In genomic region chr1:25550683-25551310, GRCh38 we compare ENCODE assay signal across 9 cellular contexts. TPM values are rescaled to one million over a fixed set of nuclear protein-coding genes. Genes with fewer than 3 reads are reported as not detected.
DNase-seq lines count a peak whose midpoint lies in the region; ATAC-seq and TF ChIP-seq lines count a peak whose summit lies in the region.
"Had no signal": no experiment of that assay in that cellular context is flagged by ENCODE, and none has a peak within 500 bp of the region (broad histone marks: within the 10 kb centered on the region; RNA-seq: fewer than 3 reads in every experiment).

No MANE protein-coding gene starts in this region.

- no peak overlapping the region for H3K4me2 ChIP-seq in fibroblast of lung (ENCODE audit: extremely low read depth, insufficient read depth, low read length)
- H3K4me2 ChIP-seq in neural progenitor cell, result no peak overlapping the region

- peak overlapping the region; percentile 53 to 99 (median 96) for H3K27ac Mint-ChIP-seq in CD8-positive, alpha-beta memory T cell
- H3K27ac Mint-ChIP-seq in neural progenitor cell, result peak overlapping the region; percentile 11

- POLR2A ChIA-PET in CD8-positive, alpha-beta memory T cell (lab: Charles Lee), result interaction anchor here (1.4 to 2.7 kb wide), 2 partner anchors 15 to 21 kb away, joined by 9 to 13 read pairs; no protein-coding TSS in a partner anchor

- H3K9me3 Mint-ChIP-seq in CD8-positive, alpha-beta memory T cell, result no peaks in the 10 kb centered on the region
- H3K9me3 Mint-ChIP-seq in neural progenitor cell, result no peaks in the 10 kb centered on the region
- H3K9me3 Mint-ChIP-seq: activated CD4-positive, alpha-beta T cell treated with anti-CD3 and anti-CD28 coated beads, Interleukin-2, amount 10 ng/mL, durations not matched to agents 24 days and 14 days had no signal

- no peaks in the 10 kb centered on the region for H3K27me3 Mint-ChIP-seq in CD8-positive, alpha-beta memory T cell
- H3K27me3 Mint-ChIP-seq in neural progenitor cell (ENCODE audit: insufficient read depth, low read depth), result peaks cover 8% of the 10 kb centered on the region
- H3K27me3 Mint-ChIP-seq: activated CD4-positive, alpha-beta T cell treated with anti-CD3 and anti-CD28 coated beads, Interleukin-2, amount 10 ng/mL, durations not matched to agents 24 days and 14 days had no signal

- H3K79me2 ChIP-seq in fibroblast of lung (ENCODE audit: control insufficient read depth, insufficient read depth, low read length) (no peaks in the 10 kb centered on the region), neural progenitor cell (ENCODE audit: low read depth) (no peaks in the 10 kb centered on the region)

- no peak for TF ChIP-seq CTCF in fibroblast of lung (conservative IDR thresholded peaks at IDR 0.05 in 1 of 2, IDR thresholded peaks at IDR 0.05 in 1 of 2; ENCODE audit: low read depth in 1 of 2, low read length in 2 of 2)
- no peak for TF ChIP-seq CTCF in neural progenitor cell (IDR thresholded peaks at IDR 0.05)
- no peak for TF ChIP-seq CTCF in uterus (IDR thresholded peaks at IDR 0.05)

- ATAC-seq in GM19351 (IDR thresholded peaks at IDR 0.05; ENCODE audit: unreplicated experiment), result no peak

- H4K20me1 ChIP-seq in fibroblast of lung (ENCODE audit: control insufficient read depth, extremely low read depth, insufficient read depth, low read length) (no peaks in the 10 kb centered on the region), neural progenitor cell (ENCODE audit: low read depth) (no peaks in the 10 kb centered on the region)

- intact Hi-C loops in uterus (cut with DNase I; ENCODE audit: low total_unique reads), result no loop called here

- no peak overlapping the region for H3K9ac ChIP-seq in fibroblast of lung (ENCODE audit: insufficient read depth, low read length)
- H3K9ac ChIP-seq in neural progenitor cell, result no peak overlapping the region

- H3K36me3 Mint-ChIP-seq in CD8-positive, alpha-beta memory T cell, result peaks cover 0 to 41% (median 10%) of the 10 kb centered on the region in 3 donors
- peaks cover 2% of the 10 kb centered on the region for H3K36me3 Mint-ChIP-seq in neural progenitor cell

- no peaks in the 10 kb centered on the region for H3K9me3 ChIP-seq in CD8-positive, alpha-beta memory T cell (ENCODE audit: low read length)
- no peaks in the 10 kb centered on the region for H3K9me3 ChIP-seq in fibroblast of lung (ENCODE audit: control insufficient read depth, insufficient read depth, low read depth, low read length)
- no peaks in the 10 kb centered on the region for H3K9me3 ChIP-seq in neural progenitor cell (ENCODE audit: low read depth)
- H3K9me3 ChIP-seq in uterus, result no peaks in the 10 kb centered on the region

- no peak overlapping the region for H2AFZ ChIP-seq in fibroblast of lung (ENCODE audit: low read length)
- no peak overlapping the region for H2AFZ ChIP-seq in neural progenitor cell (replicated peaks)

- CTCF ChIA-PET in CD8-positive, alpha-beta memory T cell (lab: Charles Lee), result interaction anchor here (1.2 to 5.3 kb wide), 8 partner anchors 8 to 260 kb away, joined by 3 to 23 read pairs (median 5); no protein-coding TSS in a partner anchor

- H3K4me1 ChIP-seq in CD8-positive, alpha-beta memory T cell (ENCODE audit: insufficient read depth, low read length), result peaks cover 95% of the 10 kb centered on the region
- H3K4me1 ChIP-seq in fibroblast of lung (ENCODE audit: control insufficient read depth, extremely low read depth, insufficient read depth, low read length), result peaks cover 17% of the 10 kb centered on the region
- H3K4me1 ChIP-seq in neural progenitor cell, result no peaks in the 10 kb centered on the region
- peaks cover 8 to 16% of the 10 kb centered on the region in 2 donors for H3K4me1 ChIP-seq in uterus

- H3K27ac ChIP-seq in CD8-positive, alpha-beta memory T cell (ENCODE audit: low read depth, low read length), result no peak overlapping the region
- H3K27ac ChIP-seq in fibroblast of lung (ENCODE audit: insufficient read depth, low read length), result no peak overlapping the region
- no peak overlapping the region for H3K27ac ChIP-seq in neural progenitor cell
- no peak overlapping the region for H3K27ac ChIP-seq in uterus

- H3K27me3 ChIP-seq in CD8-positive, alpha-beta memory T cell (ENCODE audit: insufficient read depth, low read length, poor library complexity, severe bottlenecking), result no peaks in the 10 kb centered on the region
- H3K27me3 ChIP-seq in fibroblast of lung (ENCODE audit: control insufficient read depth, insufficient read depth, low read length) (no peaks in the 10 kb centered on the region), neural progenitor cell (no peaks in the 10 kb centered on the region), uterus (no peaks in the 10 kb centered on the region)

- no peak for TF ChIP-seq POLR2A in uterus (IDR thresholded peaks at IDR 0.05)

- peak overlapping the region; percentile 68 for H3K4me3 ChIP-seq in CD8-positive, alpha-beta memory T cell (ENCODE audit: low read length)
- H3K4me3 ChIP-seq in fibroblast of lung (replicated peaks in 1 of 4; ENCODE audit: control extremely low read depth in 1 of 4, insufficient read depth in 1 of 4, low read depth in 3 of 4, low read length in 4 of 4) (no peak overlapping the region), neural progenitor cell (no peak overlapping the region), uterus (no peak overlapping the region)

- H3K4me1 Mint-ChIP-seq in CD8-positive, alpha-beta memory T cell, result peaks cover 88 to 98% (median 92%) of the 10 kb centered on the region in 3 donors
- H3K4me1 Mint-ChIP-seq in neural progenitor cell, result peaks cover 31% of the 10 kb centered on the region

- DNase-seq in CD8-positive, alpha-beta memory T cell, result no peak
- DNase-seq in RPMI7951 (ENCODE audit: low read depth) (peak; percentile 44), fibroblast of lung (ENCODE audit: low read depth in 2 of 2) (peak; percentile 25 to 42), neural progenitor cell (ENCODE audit: low spot score) (no peak), uterus (no peak), islet precursor cell (no peak)
- DNase-seq in stimulated activated CD4-positive, alpha-beta T cell treated with anti-CD3 and anti-CD28 coated beads, Interleukin-4, amount 100 ng/mL, for 4 hours, result no peak
- DNase-seq: activated CD4-positive, alpha-beta T cell treated with anti-CD3 and anti-CD28 coated beads, Interleukin-2, amount 10 ng/mL, durations not matched to agents 24 days and 14 days had no signal

- H3F3A ChIP-seq in neural progenitor cell (ENCODE audit: low read depth), result no peaks in the 10 kb centered on the region

- H3K36me3 ChIP-seq in CD8-positive, alpha-beta memory T cell (ENCODE audit: insufficient read depth, low read length), result peaks cover 21% of the 10 kb centered on the region
- H3K36me3 ChIP-seq in fibroblast of lung (ENCODE audit: control insufficient read depth, insufficient read depth, low read length) (no peaks in the 10 kb centered on the region), neural progenitor cell (no peaks in the 10 kb centered on the region), uterus (no peaks in the 10 kb centered on the region)

- H3K4me3 Mint-ChIP-seq in CD8-positive, alpha-beta memory T cell, result peak overlapping the region; percentile 32 to 92 (median 78)
- no peak overlapping the region for H3K4me3 Mint-ChIP-seq in neural progenitor cell

RNA-seq across cellular contexts. Expression of gene LDLRAP1, which starts 7.4 kb away (rescaled TPM):
- 10 to 100 TPM; 21.1 to 22.0 TPM for total RNA-seq in CD8-positive, alpha-beta memory T cell
- polyA plus RNA-seq in CD8-positive, alpha-beta memory T cell, result 302 TPM
- total RNA-seq in RPMI7951 (2014; rRNA removed; shearing (Covaris generic)), result 39.7 and 43.1 TPM in 2 replicates
- total RNA-seq in fibroblast of lung (6.9 and 7.3 TPM in 2 replicates), neural progenitor cell (ENCODE audit: low replicate concordance) (6.5 and 8.6 TPM in 2 replicates), uterus (10 to 100 TPM in 1 of 4 donors, 1 to 10 TPM in 3; 1.2 to 26.6 (median 7.7) TPM)
- 12.5 and 21.0 TPM in 2 replicates for polyA plus RNA-seq in fibroblast of lung
- polyA plus RNA-seq in fibroblast of lung (2012), result 11.2 and 18.5 TPM in 2 replicates
- polyA minus RNA-seq in fibroblast of lung (ENCODE audit: low replicate concordance), result 20.5 and 33.9 TPM in 2 replicates

Comparison
In these comparisons a context has a peak if more than half of its experiments do, and no peak if none do; other contexts are left out.
1. DNase-seq: peak in RPMI7951 (single experiment) and fibroblast of lung (2 of 2); none in CD8-positive, alpha-beta memory T cell (0 of 5), neural progenitor cell (single experiment), uterus (0 of 2), stimulated activated CD4-positive, alpha-beta T cell treated with anti-CD3 and anti-CD28 coated beads, Interleukin-4, amount 100 ng/mL, for 4 hours (0 of 2) and islet precursor cell (single experiment).